ENCODE assay signal across 22 cellular contexts in genomic region chr5:41795125-41795524, GRCh38.
A peak's percentile ranks its signal among the peaks of the same experiment; 100 is the strongest.
DNase-seq lines count a peak whose midpoint lies in the region; ATAC-seq and TF ChIP-seq lines count a peak whose summit lies in the region.
"Had no signal": no experiment of that assay in that cellular context is flagged by ENCODE, and none has a peak within 500 bp of the region (broad histone marks: within the 10 kb centered on the region; RNA-seq: fewer than 3 reads in every experiment).

No MANE protein-coding gene starts in this region.

- H3K4me3 ChIP-seq in tibial artery: no peak overlapping the region
- H3K4me3 ChIP-seq: thyroid gland had no signal

- no peak overlapping the region for H3K4me3 Mint-ChIP-seq in activated T-cell treated with anti-CD3 and anti-CD28 coated beads, Interleukin-2, amount 50 U/mL, for 24 hours
- H3K4me3 Mint-ChIP-seq in activated T-cell treated with anti-CD3 and anti-CD28 coated beads, Interleukin-2, amount 50 U/mL, for 72 hours: no peak overlapping the region
- no peak overlapping the region for H3K4me3 Mint-ChIP-seq in activated T-helper 2 cell treated with anti-CD3 and anti-CD28 coated beads, Interferon-gamma antibody, Interleukin-2, Interleukin-4, amounts not matched to agents 10 μg/mL and 5 μg/mL and 100 μg/mL, durations not matched to agents 14 hours and 24 hours and 36 hours (ENCODE audit: low read depth)
- no peak overlapping the region for H3K4me3 Mint-ChIP-seq in CD4-positive, alpha-beta T cell
- no peak overlapping the region for H3K4me3 Mint-ChIP-seq in activated T-helper 1 cell treated with anti-CD3 and anti-CD28 coated beads, Interleukin-12 subunit alpha, Interleukin-12 subunit beta, Interleukin-2, Interleukin-4 antibody, amounts not matched to agents 30 ng/mL and 10 ng/mL and 1 ng/mL, durations not matched to agents 14 hours and 24 hours and 36 hours
- H3K4me3 Mint-ChIP-seq: activated naive CD8-positive, alpha-beta T cell treated with anti-CD3 and anti-CD28 coated beads, Interleukin-2, amount 10 ng/mL, durations not matched to agents 7 days and 5 days; activated T-cell treated with anti-CD3 and anti-CD28 coated beads, Interleukin-2, amount 50 U/mL, for 4 hours had no signal

- peaks cover 16% of the 10 kb centered on the region for H3K4me1 Mint-ChIP-seq in activated T-cell treated with anti-CD3 and anti-CD28 coated beads, Interleukin-2, amount 50 U/mL, for 24 hours (ENCODE audit: low read depth)
- peaks cover 11% of the 10 kb centered on the region for H3K4me1 Mint-ChIP-seq in activated T-cell treated with anti-CD3 and anti-CD28 coated beads, Interleukin-2, amount 50 U/mL, for 72 hours (ENCODE audit: low read depth)
- peaks cover 13% of the 10 kb centered on the region for H3K4me1 Mint-ChIP-seq in activated T-helper 2 cell treated with anti-CD3 and anti-CD28 coated beads, Interferon-gamma antibody, Interleukin-2, Interleukin-4, amounts not matched to agents 10 μg/mL and 5 μg/mL and 100 μg/mL, durations not matched to agents 14 hours and 24 hours and 36 hours (ENCODE audit: low read depth)
- peaks cover 4% of the 10 kb centered on the region for H3K4me1 Mint-ChIP-seq in CD4-positive, alpha-beta T cell (ENCODE audit: low read depth)
- H3K4me1 Mint-ChIP-seq in activated T-helper 1 cell treated with anti-CD3 and anti-CD28 coated beads, Interleukin-12 subunit alpha, Interleukin-12 subunit beta, Interleukin-2, Interleukin-4 antibody, amounts not matched to agents 30 ng/mL and 10 ng/mL and 1 ng/mL, durations not matched to agents 14 hours and 24 hours and 36 hours (ENCODE audit: low read depth): peaks cover 9% of the 10 kb centered on the region

- peaks cover 86% of the 10 kb centered on the region for H3K36me3 Mint-ChIP-seq in activated T-cell treated with anti-CD3 and anti-CD28 coated beads, Interleukin-2, amount 50 U/mL, for 24 hours (ENCODE audit: low read depth)
- peaks cover 10 to 22% of the 10 kb centered on the region in 2 donors for H3K36me3 Mint-ChIP-seq in activated T-cell treated with anti-CD3 and anti-CD28 coated beads, Interleukin-2, amount 50 U/mL, for 72 hours (ENCODE audit: insufficient read depth in 2 of 2)
- peaks cover 69% of the 10 kb centered on the region for H3K36me3 Mint-ChIP-seq in activated T-helper 2 cell treated with anti-CD3 and anti-CD28 coated beads, Interferon-gamma antibody, Interleukin-2, Interleukin-4, amounts not matched to agents 10 μg/mL and 5 μg/mL and 100 μg/mL, durations not matched to agents 14 hours and 24 hours and 36 hours (ENCODE audit: low read depth)
- H3K36me3 Mint-ChIP-seq in CD4-positive, alpha-beta T cell (ENCODE audit: low read depth): peaks cover 86% of the 10 kb centered on the region
- H3K36me3 Mint-ChIP-seq in activated T-helper 1 cell treated with anti-CD3 and anti-CD28 coated beads, Interleukin-12 subunit alpha, Interleukin-12 subunit beta, Interleukin-2, Interleukin-4 antibody, amounts not matched to agents 30 ng/mL and 10 ng/mL and 1 ng/mL, durations not matched to agents 14 hours and 24 hours and 36 hours (ENCODE audit: low read depth): peaks cover 30% of the 10 kb centered on the region

- TF ChIP-seq CTCF in tibial artery (IDR thresholded peaks at IDR 0.05): no peak
- TF ChIP-seq CTCF in CD4-positive, alpha-beta T cell (IDR thresholded peaks at IDR 0.05): no peak

- DNase-seq in activated T-cell treated with anti-CD3 and anti-CD28 coated beads, Interleukin-2, amount 50 U/mL, for 24 hours: no peak
- DNase-seq in activated T-cell treated with anti-CD3 and anti-CD28 coated beads, Interleukin-2, amount 50 U/mL, for 72 hours: no peak
- no peak for DNase-seq in activated T-helper 2 cell treated with anti-CD3 and anti-CD28 coated beads, Interferon-gamma antibody, Interleukin-2, Interleukin-4, amounts not matched to agents 10 μg/mL and 5 μg/mL and 100 μg/mL, durations not matched to agents 14 hours and 24 hours and 36 hours (ENCODE audit: low spot score)
- DNase-seq in iris pigment epithelial cell (ENCODE audit: low read depth): peak; percentile 18
- no peak for DNase-seq in tibial artery
- no peak for DNase-seq in CD4-positive, alpha-beta T cell
- DNase-seq in activated T-helper 1 cell treated with anti-CD3 and anti-CD28 coated beads, Interleukin-12 subunit alpha, Interleukin-12 subunit beta, Interleukin-2, Interleukin-4 antibody, amounts not matched to agents 30 ng/mL and 10 ng/mL and 1 ng/mL, durations not matched to agents 14 hours and 24 hours and 36 hours (ENCODE audit: low spot score): no peak
- DNase-seq: 8988T; activated CD4-positive, alpha-beta T cell treated with anti-CD3 and anti-CD28 coated beads, Interleukin-2, amount 50 U/mL, for 4 hours; activated naive CD8-positive, alpha-beta T cell treated with anti-CD3 and anti-CD28 coated beads, Interleukin-2, amount 10 ng/mL, durations not matched to agents 7 days and 5 days; activated T-cell treated with anti-CD3 and anti-CD28 coated beads, Interleukin-2, amount 50 U/mL, for 4 hours; DMS79; GOT3; KG1; NCI-H1092; NCI-H774; posterior cingulate gyrus; thyroid gland had no signal

- ATAC-seq in activated T-cell treated with anti-CD3 and anti-CD28 coated beads, Interleukin-2, amount 50 U/mL, for 72 hours (replicated peaks in 1 of 2): no peak
- no peak for ATAC-seq in CD4-positive, alpha-beta T cell (ENCODE audit: poor library complexity)
- no peak for ATAC-seq in GM18909 (IDR thresholded peaks at IDR 0.05; ENCODE audit: poor library complexity, unreplicated experiment)
- ATAC-seq: activated T-cell treated with anti-CD3 and anti-CD28 coated beads, Interleukin-2, amount 50 U/mL, for 4 hours; left lobe of liver had no signal

- intact Hi-C loops in activated T-helper 2 cell treated with anti-CD3 and anti-CD28 coated beads, Interferon-gamma antibody, Interleukin-2, Interleukin-4, amounts not matched to agents 10 μg/mL and 5 μg/mL and 100 μg/mL, durations not matched to agents 14 hours and 24 hours and 36 hours (cut with micrococcal nuclease): loop anchor here (5.0 kb wide), 1 partner anchor 43 kb away; no protein-coding TSS in a partner anchor
- intact Hi-C loops in tibial artery (cut with DNase I; ENCODE audit: low total_unique reads): no loop called here
- intact Hi-C loops in CD4-positive, alpha-beta T cell (cut with DNase I, micrococcal nuclease): no loop called here
- intact Hi-C loops in activated T-helper 1 cell treated with anti-CD3 and anti-CD28 coated beads, Interleukin-12 subunit alpha, Interleukin-12 subunit beta, Interleukin-2, Interleukin-4 antibody, amounts not matched to agents 30 ng/mL and 10 ng/mL and 1 ng/mL, durations not matched to agents 14 hours and 24 hours and 36 hours (cut with micrococcal nuclease): no loop called here

- POLR2A ChIA-PET in CD4-positive, alpha-beta T cell (lab: Charles Lee): no interaction called here

- no peaks in the 10 kb centered on the region for H3K27me3 Mint-ChIP-seq in activated T-cell treated with anti-CD3 and anti-CD28 coated beads, Interleukin-2, amount 50 U/mL, for 24 hours
- H3K27me3 Mint-ChIP-seq in activated T-cell treated with anti-CD3 and anti-CD28 coated beads, Interleukin-2, amount 50 U/mL, for 72 hours (ENCODE audit: low read depth): no peaks in the 10 kb centered on the region
- no peaks in the 10 kb centered on the region for H3K27me3 Mint-ChIP-seq in activated T-helper 2 cell treated with anti-CD3 and anti-CD28 coated beads, Interferon-gamma antibody, Interleukin-2, Interleukin-4, amounts not matched to agents 10 μg/mL and 5 μg/mL and 100 μg/mL, durations not matched to agents 14 hours and 24 hours and 36 hours (ENCODE audit: low read depth)
- no peaks in the 10 kb centered on the region for H3K27me3 Mint-ChIP-seq in CD4-positive, alpha-beta T cell
- no peaks in the 10 kb centered on the region for H3K27me3 Mint-ChIP-seq in activated T-helper 1 cell treated with anti-CD3 and anti-CD28 coated beads, Interleukin-12 subunit alpha, Interleukin-12 subunit beta, Interleukin-2, Interleukin-4 antibody, amounts not matched to agents 30 ng/mL and 10 ng/mL and 1 ng/mL, durations not matched to agents 14 hours and 24 hours and 36 hours (ENCODE audit: insufficient read depth)
- H3K27me3 Mint-ChIP-seq: activated naive CD8-positive, alpha-beta T cell treated with anti-CD3 and anti-CD28 coated beads, Interleukin-2, amount 10 ng/mL, durations not matched to agents 7 days and 5 days had no signal

- no peaks in the 10 kb centered on the region for H3K9me3 ChIP-seq in tibial artery
- H3K9me3 ChIP-seq in CD4-positive, alpha-beta T cell (ENCODE audit: control insufficient read depth, low read length): no peaks in the 10 kb centered on the region
- H3K9me3 ChIP-seq: thyroid gland had no signal

- H3K36me3 ChIP-seq in tibial artery: peaks cover 6 to 11% (median 6%) of the 10 kb centered on the region in 3 donors
- H3K36me3 ChIP-seq: thyroid gland had no signal

- no peaks in the 10 kb centered on the region for H3K9me3 Mint-ChIP-seq in activated T-cell treated with anti-CD3 and anti-CD28 coated beads, Interleukin-2, amount 50 U/mL, for 24 hours
- H3K9me3 Mint-ChIP-seq in activated T-cell treated with anti-CD3 and anti-CD28 coated beads, Interleukin-2, amount 50 U/mL, for 72 hours: no peaks in the 10 kb centered on the region
- no peaks in the 10 kb centered on the region for H3K9me3 Mint-ChIP-seq in activated T-helper 2 cell treated with anti-CD3 and anti-CD28 coated beads, Interferon-gamma antibody, Interleukin-2, Interleukin-4, amounts not matched to agents 10 μg/mL and 5 μg/mL and 100 μg/mL, durations not matched to agents 14 hours and 24 hours and 36 hours
- no peaks in the 10 kb centered on the region for H3K9me3 Mint-ChIP-seq in CD4-positive, alpha-beta T cell
- H3K9me3 Mint-ChIP-seq in activated T-helper 1 cell treated with anti-CD3 and anti-CD28 coated beads, Interleukin-12 subunit alpha, Interleukin-12 subunit beta, Interleukin-2, Interleukin-4 antibody, amounts not matched to agents 30 ng/mL and 10 ng/mL and 1 ng/mL, durations not matched to agents 14 hours and 24 hours and 36 hours: no peaks in the 10 kb centered on the region
- H3K9me3 Mint-ChIP-seq: activated naive CD8-positive, alpha-beta T cell treated with anti-CD3 and anti-CD28 coated beads, Interleukin-2, amount 10 ng/mL, durations not matched to agents 7 days and 5 days; activated T-cell treated with anti-CD3 and anti-CD28 coated beads, Interleukin-2, amount 50 U/mL, for 4 hours had no signal

- no peaks in the 10 kb centered on the region for H3K27me3 ChIP-seq in tibial artery
- no peaks in the 10 kb centered on the region for H3K27me3 ChIP-seq in CD4-positive, alpha-beta T cell (ENCODE audit: control insufficient read depth, insufficient read depth, low read length)
- H3K27me3 ChIP-seq: thyroid gland had no signal

- CTCF ChIA-PET in CD4-positive, alpha-beta T cell (lab: Charles Lee): no interaction called here

- peak overlapping the region; percentile 52 to 56 for H3K27ac ChIP-seq in tibial artery
- H3K27ac ChIP-seq in CD4-positive, alpha-beta T cell (ENCODE audit: low read depth, low read length): no peak overlapping the region
- H3K27ac ChIP-seq: C4-2B, HL-60 had no signal

- peak overlapping the region; percentile 18 for H3K27ac Mint-ChIP-seq in activated T-cell treated with anti-CD3 and anti-CD28 coated beads, Interleukin-2, amount 50 U/mL, for 24 hours
- H3K27ac Mint-ChIP-seq in activated T-cell treated with anti-CD3 and anti-CD28 coated beads, Interleukin-2, amount 50 U/mL, for 72 hours: no peak overlapping the region
- peak overlapping the region; percentile 1 for H3K27ac Mint-ChIP-seq in activated T-helper 2 cell treated with anti-CD3 and anti-CD28 coated beads, Interferon-gamma antibody, Interleukin-2, Interleukin-4, amounts not matched to agents 10 μg/mL and 5 μg/mL and 100 μg/mL, durations not matched to agents 14 hours and 24 hours and 36 hours
- H3K27ac Mint-ChIP-seq in CD4-positive, alpha-beta T cell: no peak overlapping the region
- no peak overlapping the region for H3K27ac Mint-ChIP-seq in activated T-helper 1 cell treated with anti-CD3 and anti-CD28 coated beads, Interleukin-12 subunit alpha, Interleukin-12 subunit beta, Interleukin-2, Interleukin-4 antibody, amounts not matched to agents 30 ng/mL and 10 ng/mL and 1 ng/mL, durations not matched to agents 14 hours and 24 hours and 36 hours
- H3K27ac Mint-ChIP-seq: activated naive CD8-positive, alpha-beta T cell treated with anti-CD3 and anti-CD28 coated beads, Interleukin-2, amount 10 ng/mL, durations not matched to agents 7 days and 5 days had no signal

- H3K4me1 ChIP-seq in tibial artery: peaks cover 0 to 50% (median 15%) of the 10 kb centered on the region in 4 donors

Comparison
In these comparisons a context has a peak if more than half of its experiments do, and no peak if none do; other contexts are left out.
1. H3K27ac Mint-ChIP-seq: peak in activated T-cell treated with anti-CD3 and anti-CD28 coated beads, Interleukin-2, amount 50 U/mL, for 24 hours (single experiment) and activated T-helper 2 cell treated with anti-CD3 and anti-CD28 coated beads, Interferon-gamma antibody, Interleukin-2, Interleukin-4, amounts not matched to agents 10 μg/mL and 5 μg/mL and 100 μg/mL, durations not matched to agents 14 hours and 24 hours and 36 hours (single experiment); none in activated T-cell treated with anti-CD3 and anti-CD28 coated beads, Interleukin-2, amount 50 U/mL, for 72 hours (single experiment), CD4-positive, alpha-beta T cell (single experiment) and activated T-helper 1 cell treated with anti-CD3 and anti-CD28 coated beads, Interleukin-12 subunit alpha, Interleukin-12 subunit beta, Interleukin-2, Interleukin-4 antibody, amounts not matched to agents 30 ng/mL and 10 ng/mL and 1 ng/mL, durations not matched to agents 14 hours and 24 hours and 36 hours (single experiment).